In genomic region chr11:16899708-16900107, GRCh38 we compare ENCODE assay signal across 13 cellular contexts.
"Had no signal": no experiment of that assay in that cellular context is flagged by ENCODE, and none has a peak within 500 bp of the region (broad histone marks: within the 10 kb centered on the region; RNA-seq: fewer than 3 reads in every experiment).

No MANE protein-coding gene starts in this region.

- H3K4me3 ChIP-seq: dorsolateral prefrontal cortex, esophagus muscularis mucosa, hepatocyte, sigmoid colon, uterus had no signal

- H3K36me3 ChIP-seq: esophagus muscularis mucosa, sigmoid colon, uterus had no signal

- H3K9me3 ChIP-seq: esophagus muscularis mucosa, sigmoid colon, uterus had no signal

- H3K9me3 Mint-ChIP-seq: activated B cell treated with CpG ODN at 0.5 μM for 24 hours, nephron had no signal

- H3K4me2 ChIP-seq: hepatocyte had no signal

- H3K4me1 ChIP-seq: uterus had no signal

- H3K27ac Mint-ChIP-seq: activated CD4-positive, alpha-beta T cell treated with anti-CD3 and anti-CD28 coated beads, Interleukin-2, amount 10 ng/mL, durations not matched to agents 7 days and 5 days; nephron had no signal

- H3K27me3 Mint-ChIP-seq: activated B cell treated with CpG ODN at 0.5 μM for 24 hours; activated CD4-positive, alpha-beta T cell treated with anti-CD3 and anti-CD28 coated beads, Interleukin-2, amount 10 ng/mL, durations not matched to agents 7 days and 5 days had no signal

- FAIRE-seq: astrocyte, keratinocyte had no signal

- H3K4me3 Mint-ChIP-seq: activated B cell treated with CpG ODN at 0.5 μM for 24 hours; activated CD4-positive, alpha-beta T cell treated with anti-CD3 and anti-CD28 coated beads, Interleukin-2, amount 10 ng/mL, durations not matched to agents 7 days and 5 days; nephron had no signal

- H2AFZ ChIP-seq: hepatocyte had no signal

- DNase-seq: activated B cell treated with CpG ODN at 0.5 μM for 24 hours; activated CD4-positive, alpha-beta T cell treated with anti-CD3 and anti-CD28 coated beads, Interleukin-2, amount 10 ng/mL, durations not matched to agents 7 days and 5 days; activated naive CD4-positive, alpha-beta T cell treated with Interleukin-2 at 50 U/mL for 16 hours; dorsolateral prefrontal cortex; sigmoid colon; stimulated activated CD4-positive, alpha-beta T cell treated with anti-CD3 and anti-CD28 coated beads, Interleukin-1b, Interleukin-23, amount 100 ng/mL, for 48 hours; T-helper 2 cell; uterus had no signal

- H3K27me3 ChIP-seq: dorsolateral prefrontal cortex, esophagus muscularis mucosa, hepatocyte, sigmoid colon, uterus had no signal

- H3K27ac ChIP-seq: dorsolateral prefrontal cortex, esophagus muscularis mucosa, hepatocyte, sigmoid colon, uterus had no signal
